Comparison of ENCODE assay signal across 15 cellular contexts in the genomic region with DNA sequence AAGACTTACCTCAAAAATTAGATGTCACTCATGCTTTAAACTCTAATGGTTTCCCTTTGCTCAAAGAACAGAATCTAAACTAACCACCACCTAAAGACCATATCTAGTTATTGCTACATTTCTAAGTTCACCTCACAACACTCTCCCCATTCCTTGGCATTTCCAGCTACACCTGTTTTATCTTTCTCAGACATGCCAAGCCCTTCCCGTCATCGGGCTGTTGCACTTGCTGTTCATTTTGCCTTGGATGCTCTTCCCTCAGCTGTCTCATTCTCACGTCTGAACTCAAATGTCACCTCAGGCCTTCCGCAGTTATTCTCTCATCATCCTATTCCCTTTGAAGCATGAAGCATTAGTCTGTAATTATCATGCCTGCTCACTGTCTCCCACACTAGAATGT. TPM values are rescaled to one million over a fixed set of nuclear protein-coding genes. Genes with fewer than 3 reads are reported as not detected.
DNase-seq lines count a peak whose midpoint lies in the region; ATAC-seq and TF ChIP-seq lines count a peak whose summit lies in the region.
"Had no signal": no experiment of that assay in that cellular context is flagged by ENCODE, and none has a peak within 500 bp of the region (broad histone marks: within the 10 kb centered on the region; RNA-seq: fewer than 3 reads in every experiment).

No MANE protein-coding gene starts in this region.

- H3K36me3 Mint-ChIP-seq in activated CD4-positive, alpha-beta T cell treated with anti-CD3 and anti-CD28 coated beads, Interleukin-2, amount 10 ng/mL, durations not matched to agents 24 days and 14 days (ENCODE audit: low read depth) = peaks cover 41% of the 10 kb centered on the region
- peaks cover 7 to 77% (median 7%) of the 10 kb centered on the region in 3 donors for H3K36me3 Mint-ChIP-seq in CD8-positive, alpha-beta memory T cell
- peaks cover 65% of the 10 kb centered on the region for H3K36me3 Mint-ChIP-seq in activated T-helper 2 cell treated with anti-CD3 and anti-CD28 coated beads, Interferon-gamma antibody, Interleukin-2, Interleukin-4, amounts not matched to agents 10 μg/mL and 5 μg/mL and 100 μg/mL, durations not matched to agents 14 hours and 24 hours and 36 hours (ENCODE audit: low read depth)
- peaks cover 40% of the 10 kb centered on the region for H3K36me3 Mint-ChIP-seq in nephron progenitor cell (ENCODE audit: low read depth)

- H3K4me1 Mint-ChIP-seq in activated CD4-positive, alpha-beta T cell treated with anti-CD3 and anti-CD28 coated beads, Interleukin-2, amount 10 ng/mL, durations not matched to agents 24 days and 14 days = peaks cover 40% of the 10 kb centered on the region
- peaks cover 39 to 55% (median 50%) of the 10 kb centered on the region in 3 donors for H3K4me1 Mint-ChIP-seq in CD8-positive, alpha-beta memory T cell
- H3K4me1 Mint-ChIP-seq in activated T-helper 2 cell treated with anti-CD3 and anti-CD28 coated beads, Interferon-gamma antibody, Interleukin-2, Interleukin-4, amounts not matched to agents 10 μg/mL and 5 μg/mL and 100 μg/mL, durations not matched to agents 14 hours and 24 hours and 36 hours (ENCODE audit: low read depth) = peaks cover 35% of the 10 kb centered on the region
- H3K4me1 Mint-ChIP-seq in nephron progenitor cell = peaks cover 20% of the 10 kb centered on the region

- DNase-seq in activated CD4-positive, alpha-beta T cell treated with anti-CD3 and anti-CD28 coated beads, Interleukin-2, amount 10 ng/mL, durations not matched to agents 24 days and 14 days = no peak
- no peak for DNase-seq in activated CD4-positive, alpha-beta T cell treated with anti-CD3 and anti-CD28 coated beads for 4 hours
- no peak for DNase-seq in CD8-positive, alpha-beta memory T cell
- no peak for DNase-seq in activated T-helper 2 cell treated with anti-CD3 and anti-CD28 coated beads, Interferon-gamma antibody, Interleukin-2, Interleukin-4, amounts not matched to agents 10 μg/mL and 5 μg/mL and 100 μg/mL, durations not matched to agents 14 hours and 24 hours and 36 hours (ENCODE audit: low spot score)
- DNase-seq in nephron progenitor cell = no peak
- no peak for DNase-seq in esophagus squamous epithelium (lab: John Stamatoyannopoulos, UW)
- no peak for DNase-seq in NCI-H146 (lab: John Stamatoyannopoulos, UW)
- DNase-seq: IMR-90, MV-4-11, NCI-H69, PC-3, small intestine had no signal

- no peaks in the 10 kb centered on the region for H3K27me3 Mint-ChIP-seq in activated CD4-positive, alpha-beta T cell treated with anti-CD3 and anti-CD28 coated beads, Interleukin-2, amount 10 ng/mL, durations not matched to agents 24 days and 14 days
- H3K27me3 Mint-ChIP-seq in CD8-positive, alpha-beta memory T cell = no peaks in the 10 kb centered on the region
- no peaks in the 10 kb centered on the region for H3K27me3 Mint-ChIP-seq in activated T-helper 2 cell treated with anti-CD3 and anti-CD28 coated beads, Interferon-gamma antibody, Interleukin-2, Interleukin-4, amounts not matched to agents 10 μg/mL and 5 μg/mL and 100 μg/mL, durations not matched to agents 14 hours and 24 hours and 36 hours (ENCODE audit: low read depth)
- H3K27me3 Mint-ChIP-seq in nephron progenitor cell (ENCODE audit: low read depth, poor library complexity) = peaks cover 3% of the 10 kb centered on the region

- no peak for ATAC-seq in GM21717 (IDR thresholded peaks at IDR 0.05; ENCODE audit: unreplicated experiment)

- TF ChIP-seq POLR2A in esophagus squamous epithelium (IDR thresholded peaks at IDR 0.05) = no peak

- peaks cover 29% of the 10 kb centered on the region for H3K4me1 ChIP-seq in CD8-positive, alpha-beta memory T cell (ENCODE audit: insufficient read depth, low read length)
- peaks cover 9 to 24% (median 9%) of the 10 kb centered on the region in 3 donors for H3K4me1 ChIP-seq in esophagus squamous epithelium

- WGBS in esophagus squamous epithelium, 2 donors = 78 to 90% methylated on average over 4 of the region's 4 CpGs

- intact Hi-C loops in activated CD4-positive, alpha-beta T cell treated with anti-CD3 and anti-CD28 coated beads, Interleukin-2, amount 10 ng/mL, durations not matched to agents 24 days and 14 days (cut with micrococcal nuclease) = no loop called here
- intact Hi-C loops in activated T-helper 2 cell treated with anti-CD3 and anti-CD28 coated beads, Interferon-gamma antibody, Interleukin-2, Interleukin-4, amounts not matched to agents 10 μg/mL and 5 μg/mL and 100 μg/mL, durations not matched to agents 14 hours and 24 hours and 36 hours (cut with micrococcal nuclease) = no loop called here
- intact Hi-C loops in esophagus squamous epithelium (cut with DNase I) = no loop called here

- TF ChIP-seq CTCF in nephron progenitor cell (IDR thresholded peaks at IDR 0.05) (no peak), esophagus squamous epithelium (IDR thresholded peaks at IDR 0.05) (no peak)

- H3K9me3 ChIP-seq in CD8-positive, alpha-beta memory T cell (ENCODE audit: low read length) = no peaks in the 10 kb centered on the region
- H3K9me3 ChIP-seq in esophagus squamous epithelium = no peaks in the 10 kb centered on the region

- no peaks in the 10 kb centered on the region for H3K27me3 ChIP-seq in CD8-positive, alpha-beta memory T cell (ENCODE audit: insufficient read depth, low read length, poor library complexity, severe bottlenecking)
- no peaks in the 10 kb centered on the region for H3K27me3 ChIP-seq in esophagus squamous epithelium

- POLR2A ChIA-PET in CD8-positive, alpha-beta memory T cell (lab: Charles Lee) = interaction anchor here (0.7 kb wide), 1 partner anchor 9 kb away, joined by 3 read pairs; the partner anchor contains the start of gene SELENOK

- no peak overlapping the region for H3K4me3 ChIP-seq in CD8-positive, alpha-beta memory T cell (ENCODE audit: low read length)
- no peak overlapping the region for H3K4me3 ChIP-seq in esophagus squamous epithelium

- H3K9me3 Mint-ChIP-seq in activated CD4-positive, alpha-beta T cell treated with anti-CD3 and anti-CD28 coated beads, Interleukin-2, amount 10 ng/mL, durations not matched to agents 24 days and 14 days = no peaks in the 10 kb centered on the region
- no peaks in the 10 kb centered on the region for H3K9me3 Mint-ChIP-seq in CD8-positive, alpha-beta memory T cell
- H3K9me3 Mint-ChIP-seq in activated T-helper 2 cell treated with anti-CD3 and anti-CD28 coated beads, Interferon-gamma antibody, Interleukin-2, Interleukin-4, amounts not matched to agents 10 μg/mL and 5 μg/mL and 100 μg/mL, durations not matched to agents 14 hours and 24 hours and 36 hours = no peaks in the 10 kb centered on the region
- no peaks in the 10 kb centered on the region for H3K9me3 Mint-ChIP-seq in nephron progenitor cell

- H3K27ac Mint-ChIP-seq in activated CD4-positive, alpha-beta T cell treated with anti-CD3 and anti-CD28 coated beads, Interleukin-2, amount 10 ng/mL, durations not matched to agents 24 days and 14 days = peak overlapping the region; percentile 73
- peak overlapping the region; percentile 51 to 100 (median 97) for H3K27ac Mint-ChIP-seq in CD8-positive, alpha-beta memory T cell
- peak overlapping the region; percentile 76 for H3K27ac Mint-ChIP-seq in activated T-helper 2 cell treated with anti-CD3 and anti-CD28 coated beads, Interferon-gamma antibody, Interleukin-2, Interleukin-4, amounts not matched to agents 10 μg/mL and 5 μg/mL and 100 μg/mL, durations not matched to agents 14 hours and 24 hours and 36 hours
- no peak overlapping the region for H3K27ac Mint-ChIP-seq in nephron progenitor cell

- H3K27ac ChIP-seq in CD8-positive, alpha-beta memory T cell (ENCODE audit: low read depth, low read length) = no peak overlapping the region
- H3K27ac ChIP-seq in esophagus squamous epithelium = no peak overlapping the region
- H3K27ac ChIP-seq: C4-2B had no signal

- H3K4me3 Mint-ChIP-seq in activated CD4-positive, alpha-beta T cell treated with anti-CD3 and anti-CD28 coated beads, Interleukin-2, amount 10 ng/mL, durations not matched to agents 24 days and 14 days = peak overlapping the region; percentile 99
- peak overlapping the region; percentile 24 to 100 (median 98) for H3K4me3 Mint-ChIP-seq in CD8-positive, alpha-beta memory T cell
- H3K4me3 Mint-ChIP-seq in activated T-helper 2 cell treated with anti-CD3 and anti-CD28 coated beads, Interferon-gamma antibody, Interleukin-2, Interleukin-4, amounts not matched to agents 10 μg/mL and 5 μg/mL and 100 μg/mL, durations not matched to agents 14 hours and 24 hours and 36 hours (ENCODE audit: low read depth) = peak overlapping the region; percentile 99
- H3K4me3 Mint-ChIP-seq in nephron progenitor cell = peak overlapping the region; percentile 95

- CTCF ChIA-PET in CD8-positive, alpha-beta memory T cell (lab: Charles Lee) = no interaction called here

- peaks cover 25% of the 10 kb centered on the region for H3K36me3 ChIP-seq in CD8-positive, alpha-beta memory T cell (ENCODE audit: insufficient read depth, low read length)
- peaks cover 0 to 64% (median 4%) of the 10 kb centered on the region in 3 donors for H3K36me3 ChIP-seq in esophagus squamous epithelium

RNA-seq across cellular contexts. Expression of gene ACTR8, which starts 1.1 kb away (rescaled TPM):
- total RNA-seq in activated CD4-positive, alpha-beta T cell treated with anti-CD3 and anti-CD28 coated beads, Interleukin-2, amount 10 ng/mL, durations not matched to agents 24 days and 14 days = 44.5 and 46.7 TPM in 2 replicates
- total RNA-seq in CD8-positive, alpha-beta memory T cell = 10 to 100 TPM; 34.7 to 36.5 TPM
- 21.4 TPM for polyA plus RNA-seq in CD8-positive, alpha-beta memory T cell
- total RNA-seq in activated T-helper 2 cell treated with anti-CD3 and anti-CD28 coated beads, Interferon-gamma antibody, Interleukin-2, Interleukin-4, amounts not matched to agents 10 μg/mL and 5 μg/mL and 100 μg/mL, durations not matched to agents 14 hours and 24 hours and 36 hours = 52.4 and 59.0 TPM in 2 replicates
- total RNA-seq in esophagus squamous epithelium = 10 to 100 TPM; 10.7 to 19.3 (median 15.8) TPM

RNA-seq across cellular contexts. Expression of gene SELENOK, which starts 8.7 kb away (rescaled TPM):
- total RNA-seq in activated CD4-positive, alpha-beta T cell treated with anti-CD3 and anti-CD28 coated beads, Interleukin-2, amount 10 ng/mL, durations not matched to agents 24 days and 14 days = 51.4 and 58.5 TPM in 2 replicates
- 10 to 100 TPM; 50.5 to 58.0 TPM for total RNA-seq in CD8-positive, alpha-beta memory T cell
- polyA plus RNA-seq in CD8-positive, alpha-beta memory T cell = 157 TPM
- 73.0 and 81.0 TPM in 2 replicates for total RNA-seq in activated T-helper 2 cell treated with anti-CD3 and anti-CD28 coated beads, Interferon-gamma antibody, Interleukin-2, Interleukin-4, amounts not matched to agents 10 μg/mL and 5 μg/mL and 100 μg/mL, durations not matched to agents 14 hours and 24 hours and 36 hours
- 10 to 100 TPM; 16.4 to 36.2 (median 27.2) TPM for total RNA-seq in esophagus squamous epithelium

RNA-seq across cellular contexts. Expression of gene IL17RB, which starts 36.6 kb away (rescaled TPM):
- total RNA-seq in activated CD4-positive, alpha-beta T cell treated with anti-CD3 and anti-CD28 coated beads, Interleukin-2, amount 10 ng/mL, durations not matched to agents 24 days and 14 days = 1.3 and 2.2 TPM in 2 replicates
- 1 to 10 TPM; 1.2 to 2.1 TPM for total RNA-seq in CD8-positive, alpha-beta memory T cell
- 0.98 TPM for polyA plus RNA-seq in CD8-positive, alpha-beta memory T cell
- 33.3 and 36.1 TPM in 2 replicates for total RNA-seq in activated T-helper 2 cell treated with anti-CD3 and anti-CD28 coated beads, Interferon-gamma antibody, Interleukin-2, Interleukin-4, amounts not matched to agents 10 μg/mL and 5 μg/mL and 100 μg/mL, durations not matched to agents 14 hours and 24 hours and 36 hours
- total RNA-seq in esophagus squamous epithelium = under 1 TPM; 0.23 to 0.66 (median 0.52) TPM
- total RNA-seq: SK-MEL-5 had no signal
- polyA plus RNA-seq: IMR-90 had no signal

RNA-seq across cellular contexts. Expression of gene CHDH, which starts 36.8 kb away (rescaled TPM):
- total RNA-seq in activated CD4-positive, alpha-beta T cell treated with anti-CD3 and anti-CD28 coated beads, Interleukin-2, amount 10 ng/mL, durations not matched to agents 24 days and 14 days = 0.62 and 0.75 TPM in 2 replicates
- under 1 TPM; 0.42 to 0.71 TPM for total RNA-seq in CD8-positive, alpha-beta memory T cell
- polyA plus RNA-seq in CD8-positive, alpha-beta memory T cell = not detected
- total RNA-seq in activated T-helper 2 cell treated with anti-CD3 and anti-CD28 coated beads, Interferon-gamma antibody, Interleukin-2, Interleukin-4, amounts not matched to agents 10 μg/mL and 5 μg/mL and 100 μg/mL, durations not matched to agents 14 hours and 24 hours and 36 hours = 10.7 and 12.0 TPM in 2 replicates
- 1 to 10 TPM in 2 of 4 donors, under 1 TPM in 2; 0.92 to 2.1 (median 1.2) TPM for total RNA-seq in esophagus squamous epithelium

Comparison
In these comparisons a context has a peak if more than half of its experiments do, and no peak if none do; other contexts are left out.
1. RNA of gene IL17RB, which starts 36.6 kb away (total RNA-seq): 33.3 to 36.1 TPM in activated T-helper 2 cell treated with anti-CD3 and anti-CD28 coated beads, Interferon-gamma antibody, Interleukin-2, Interleukin-4, amounts not matched to agents 10 μg/mL and 5 μg/mL and 100 μg/mL, durations not matched to agents 14 hours and 24 hours and 36 hours; 1.3 to 2.2 TPM in activated CD4-positive, alpha-beta T cell treated with anti-CD3 and anti-CD28 coated beads, Interleukin-2, amount 10 ng/mL, durations not matched to agents 24 days and 14 days, 1.2 to 2.1 TPM in CD8-positive, alpha-beta memory T cell and 0.23 to 0.66 TPM in esophagus squamous epithelium; every median in the first group is over 10 times any median in the second.
2. Peak in every context shown above with its lines, with median percentiles within 50 percentile points of each other: H3K4me3 Mint-ChIP-seq.